ENCODE assay signal across 1 cellular context in genomic region chr2:110204408-110205385, GRCh38.
TF ChIP-seq lines count a peak whose summit lies in the region.

TSS of gene NPHP1 (minus strand) at chr2:110205013. CDS start at chr2:110204968, 45 bp downstream.

TF ChIP-seq in HCT116, 20 proteins besides CTCF, POLR2A, EP300 and RAD21 (continued from another document):
- TF ChIP-seq REST (IDR thresholded peaks at IDR 0.05; ENCODE audit: low read depth) (no peak), SRF (IDR thresholded peaks at IDR 0.05; ENCODE audit: low read depth) (peak; percentile 94), SP1 (IDR thresholded peaks at IDR 0.05; ENCODE audit: low read depth) (peak; percentile 85), POLR2AphosphoS5 (IDR thresholded peaks at IDR 0.05; ENCODE audit: low read depth, low read length) (peak; percentile 81)
